ENCODE assay signal across 11 cellular contexts in genomic region chr3:99896482-99896881, GRCh38.
A peak's percentile ranks its signal among the peaks of the same experiment; 100 is the strongest.
DNase-seq lines count a peak whose midpoint lies in the region; FAIRE-seq and TF ChIP-seq lines count a peak whose summit lies in the region.
"Had no signal": no experiment of that assay in that cellular context is flagged by ENCODE, and none has a peak within 500 bp of the region (broad histone marks: within the 10 kb centered on the region; RNA-seq: fewer than 3 reads in every experiment).

No MANE protein-coding gene starts in this region.

- peak overlapping the region; percentile 57 to 83 for H3K4me3 Mint-ChIP-seq in CD14-positive monocyte

- TF ChIP-seq CTCF in CD14-positive monocyte (IDR thresholded peaks at IDR 0.05), result no peak
- TF ChIP-seq CTCF in kidney (IDR thresholded peaks at IDR 0.05; ENCODE audit: borderline replicate concordance, extremely low read depth, insufficient read depth), result no peak

- H3K27ac ChIP-seq in HUES64 (ENCODE audit: low read depth, low read length) (peak overlapping the region; percentile 66), SJSA1 (peak overlapping the region; percentile 99), kidney (ENCODE audit: low read depth in 2 of 2, low read length in 2 of 2) (no peak overlapping the region)

- H3K36me3 ChIP-seq in HUES64 (ENCODE audit: insufficient read depth, low read length) (no peaks in the 10 kb centered on the region), SJSA1 (no peaks in the 10 kb centered on the region), kidney (ENCODE audit: control insufficient read depth in 1 of 2, insufficient read depth in 2 of 2, low read length in 2 of 2) (no peaks in the 10 kb centered on the region)

- H3K4me3 ChIP-seq in HUES64 (ENCODE audit: low read length), result no peak overlapping the region
- H3K4me3 ChIP-seq in SJSA1, result no peak overlapping the region
- H3K4me3 ChIP-seq in kidney (ENCODE audit: low read length in 2 of 2), result no peak overlapping the region

- peaks cover 0 to 4% (median 0%) of the 10 kb centered on the region in 7 donors for H3K9me3 Mint-ChIP-seq in CD14-positive monocyte
- H3K9me3 Mint-ChIP-seq: IgD-negative memory B cell had no signal

- H3K27me3 ChIP-seq in HUES64 (ENCODE audit: insufficient read depth, low read length) (no peaks in the 10 kb centered on the region), SJSA1 (replicated peaks) (no peaks in the 10 kb centered on the region)

- H3K4me1 Mint-ChIP-seq in CD14-positive monocyte, result peaks cover 36% of the 10 kb centered on the region

- no peaks in the 10 kb centered on the region for H3K27me3 Mint-ChIP-seq in CD14-positive monocyte (ENCODE audit: low read depth in 3 of 3)
- H3K27me3 Mint-ChIP-seq: IgD-negative memory B cell had no signal

- WGBS in HUES64, result 39% methylated on average over 2 of the region's 3 CpGs

- DNase-seq in CD14-positive monocyte (ENCODE audit: low spot score), result no peak
- no peak for DNase-seq in SJSA1 (ENCODE audit: low read depth in 1 of 2, low spot score in 2 of 2)
- peak; percentile 21 to 38 for DNase-seq in lung microvascular endothelial cell (ENCODE audit: low read depth in 2 of 2)
- DNase-seq in kidney, result no peak
- no peak for DNase-seq in NCI-H2107 treated with DMSO at 0.1 percent for 48 hours (lab: John Stamatoyannopoulos, UW; ENCODE audit: unreplicated experiment)
- DNase-seq in foreskin melanocyte, result no peak
- no peak for DNase-seq in DMS79 (lab: John Stamatoyannopoulos, UW)
- DNase-seq: amygdala had no signal

- H3K9me3 ChIP-seq in HUES64 (ENCODE audit: insufficient read depth, low read depth, low read length), result no peaks in the 10 kb centered on the region
- no peaks in the 10 kb centered on the region for H3K9me3 ChIP-seq in SJSA1 (replicated peaks)
- H3K9me3 ChIP-seq in kidney (ENCODE audit: control insufficient read depth in 1 of 2, low read length in 2 of 2), result no peaks in the 10 kb centered on the region

- no peaks in the 10 kb centered on the region for H3K36me3 Mint-ChIP-seq in CD14-positive monocyte
- H3K36me3 Mint-ChIP-seq: IgD-negative memory B cell had no signal

- no peak for FAIRE-seq in kidney (lab: Jason Lieb, UNC)
- FAIRE-seq: D721Med had no signal

- H3K27ac Mint-ChIP-seq in CD14-positive monocyte, result peak overlapping the region; percentile 93 to 98 (median 97)

- H3K4me1 ChIP-seq in HUES64 (ENCODE audit: insufficient read depth, low read length) (peaks cover 31% of the 10 kb centered on the region), SJSA1 (replicated peaks) (peaks cover 57% of the 10 kb centered on the region), kidney (ENCODE audit: control insufficient read depth in 1 of 2, insufficient read depth in 1 of 2, low read depth in 1 of 2, low read length in 2 of 2) (peaks cover 0 to 3% of the 10 kb centered on the region in 2 donors)

- intact Hi-C loops in CD14-positive monocyte (cut with micrococcal nuclease) (loop anchor here in 1 of 2 donors (10.0 kb wide), 1 partner anchor 148 kb away; no protein-coding TSS in a partner anchor), kidney (cut with DNase I) (no loop called here)

- H3K9ac ChIP-seq in HUES64 (ENCODE audit: low read depth, low read length) (peak overlapping the region; percentile 17; the same call in 1 of the 2 replicates), kidney (ENCODE audit: low read length in 2 of 2) (no peak overlapping the region)

Comparison
In these comparisons a context has a peak if more than half of its experiments do, and no peak if none do; other contexts are left out.
1. DNase-seq: peak in lung microvascular endothelial cell (2 of 2); none in CD14-positive monocyte (single experiment), SJSA1 (0 of 2), kidney (single experiment), NCI-H2107 treated with DMSO at 0.1 percent for 48 hours (single experiment), foreskin melanocyte (single experiment) and DMS79 (single experiment).
2. H3K27ac ChIP-seq: peak in HUES64 (single experiment) and SJSA1 (single experiment); none in kidney (0 of 2).